Comparison of ENCODE assay signal across 31 cellular contexts in the genomic region with DNA sequence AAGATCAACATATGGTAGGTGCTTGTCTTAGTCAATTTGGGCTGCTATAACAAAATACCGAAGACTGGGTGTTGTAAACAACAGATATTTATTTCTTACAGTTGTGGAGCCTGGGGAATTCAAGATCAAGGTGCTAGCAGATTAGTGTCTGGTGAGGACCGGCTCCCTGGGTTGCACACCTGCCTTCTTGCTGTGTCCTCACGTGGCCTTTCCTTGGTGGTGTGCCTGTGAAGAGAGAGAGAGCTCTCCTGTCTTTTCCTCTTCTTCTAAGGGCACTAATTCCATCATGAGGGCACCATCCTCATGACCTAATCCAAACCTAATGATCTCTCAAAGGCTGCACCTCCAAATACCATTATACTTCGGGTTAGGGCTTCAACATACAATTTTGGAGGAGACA.
"Had no signal": no experiment of that assay in that cellular context is flagged by ENCODE, and none has a peak within 500 bp of the region (broad histone marks: within the 10 kb centered on the region; RNA-seq: fewer than 3 reads in every experiment).

No MANE protein-coding gene starts in this region.

- H3K36me3 Mint-ChIP-seq: activated CD4-positive, alpha-beta memory T cell treated with anti-CD3 and anti-CD28 coated beads for 36 hours had no signal

- H3K27ac Mint-ChIP-seq: activated CD4-positive, alpha-beta memory T cell treated with anti-CD3 and anti-CD28 coated beads for 36 hours; activated naive CD8-positive, alpha-beta T cell treated with anti-CD3 and anti-CD28 coated beads, Interleukin-2, amount 50 U/mL, for 24 hours; effector memory CD8-positive, alpha-beta T cell; progenitor cell of endocrine pancreas; stimulated activated effector memory CD8-positive, alpha-beta T cell treated with anti-CD3 and anti-CD28 coated beads, Interleukin-12 subunit alpha, Interleukin-12 subunit beta, amount 100 ng/mL, for 72 hours; stimulated activated naive CD8-positive, alpha-beta T cell treated with anti-CD3 and anti-CD28 coated beads, Interleukin-15, amount 100 ng/mL, for 72 hours; T-helper 1 cell treated with Interleukin-12 subunit alpha and Interleukin-12 subunit beta and Interleukin-4 antibody, amounts not matched to agents 30 μg/mL and 1 μg/mL, for 36 hours had no signal

- H3K4me2 ChIP-seq: hepatocyte had no signal

- H3K4me1 ChIP-seq: colonic mucosa had no signal

- H3K27me3 ChIP-seq: colonic mucosa, gastroesophageal sphincter, hepatocyte, ovary, sigmoid colon, thyroid gland had no signal

- DNase-seq: activated CD4-positive, alpha-beta memory T cell treated with anti-CD3 and anti-CD28 coated beads for 36 hours; activated CD4-positive, alpha-beta T cell treated with anti-CD3 and anti-CD28 coated beads for 4 hours; activated CD8-positive, alpha-beta memory T cell treated with anti-CD3 and anti-CD28 coated beads, Interleukin-2, amount 50 U/mL, for 4 hours; activated gamma-delta T cell; activated naive CD4-positive, alpha-beta T cell treated with anti-CD3 and anti-CD28 coated beads, Interleukin-2, amount 50 U/mL, for 16 hours; activated naive CD8-positive, alpha-beta T cell treated with anti-CD3 and anti-CD28 coated beads, Interleukin-2, amount 50 U/mL, for 24 hours; activated T-cell treated with anti-CD3 and anti-CD28 coated beads, Interleukin-2, amount 50 U/mL, for 1 hour; amygdala; colonic mucosa; effector memory CD8-positive, alpha-beta T cell; erythroblast; islet precursor cell; left cardiac atrium; left ventricle myocardium superior; ovary; sigmoid colon; small intestine; stimulated activated CD4-positive, alpha-beta T cell treated with anti-CD3 and anti-CD28 coated beads, Interleukin-4, amount 100 ng/mL, for 24 hours; stimulated activated naive CD8-positive, alpha-beta T cell treated with anti-CD3 and anti-CD28 coated beads, Interleukin-15, amount 100 ng/mL, for 72 hours; substantia nigra; SW 1271; T-helper 9 cell; thyroid gland had no signal

- H3K4me3 ChIP-seq: colonic mucosa, gastroesophageal sphincter, hepatocyte, ovary, sigmoid colon, thyroid gland had no signal

- H3K4me3 Mint-ChIP-seq: activated CD4-positive, alpha-beta memory T cell treated with anti-CD3 and anti-CD28 coated beads for 36 hours; activated naive CD8-positive, alpha-beta T cell treated with anti-CD3 and anti-CD28 coated beads, Interleukin-2, amount 50 U/mL, for 24 hours; effector memory CD8-positive, alpha-beta T cell; nephron; stimulated activated effector memory CD8-positive, alpha-beta T cell treated with anti-CD3 and anti-CD28 coated beads, Interleukin-12 subunit alpha, Interleukin-12 subunit beta, amount 100 ng/mL, for 72 hours; stimulated activated naive CD8-positive, alpha-beta T cell treated with anti-CD3 and anti-CD28 coated beads, Interleukin-15, amount 100 ng/mL, for 72 hours; T-helper 1 cell treated with Interleukin-12 subunit alpha and Interleukin-12 subunit beta and Interleukin-4 antibody, amounts not matched to agents 30 μg/mL and 1 μg/mL, for 36 hours had no signal

- H2AFZ ChIP-seq: hepatocyte had no signal

- ATAC-seq: activated naive CD8-positive, alpha-beta T cell treated with anti-CD3 and anti-CD28 coated beads, Interleukin-2, amount 50 U/mL, for 24 hours; effector memory CD8-positive, alpha-beta T cell; gastroesophageal sphincter; left cardiac atrium; left ventricle myocardium superior; stimulated activated effector memory CD8-positive, alpha-beta T cell treated with anti-CD3 and anti-CD28 coated beads, Interleukin-12 subunit alpha, Interleukin-12 subunit beta, amount 100 ng/mL, for 72 hours; stimulated activated naive CD8-positive, alpha-beta T cell treated with anti-CD3 and anti-CD28 coated beads, Interleukin-15, amount 100 ng/mL, for 72 hours had no signal

- H3K27ac ChIP-seq: colonic mucosa, hepatocyte, ovary, thyroid gland, VCaP had no signal

- H3K79me2 ChIP-seq: hepatocyte had no signal

- H3K27me3 Mint-ChIP-seq: effector memory CD8-positive, alpha-beta T cell had no signal

- H3K9me3 ChIP-seq: colonic mucosa, ovary, sigmoid colon, thyroid gland had no signal

- FAIRE-seq: small intestine, TTC549 had no signal

- H3K9me3 Mint-ChIP-seq: effector memory CD8-positive, alpha-beta T cell; nephron; stimulated activated effector memory CD8-positive, alpha-beta T cell treated with anti-CD3 and anti-CD28 coated beads, Interleukin-12 subunit alpha, Interleukin-12 subunit beta, amount 100 ng/mL, for 72 hours; T-helper 1 cell treated with Interleukin-12 subunit alpha and Interleukin-12 subunit beta and Interleukin-4 antibody, amounts not matched to agents 30 μg/mL and 1 μg/mL, for 36 hours had no signal

- H3K36me3 ChIP-seq: colonic mucosa, gastroesophageal sphincter, ovary, sigmoid colon, thyroid gland had no signal
